ENCODE assay signal across 6 cellular contexts in genomic region chr20:22305391-22305790, GRCh38.
"Had no signal": no experiment of that assay in that cellular context is flagged by ENCODE, and none has a peak within 500 bp of the region (broad histone marks: within the 10 kb centered on the region; RNA-seq: fewer than 3 reads in every experiment).

No MANE protein-coding gene starts in this region.

- DNase-seq: H9, HCEC 1CT, HFFc6, IMR-90 had no signal

- H3K27ac Mint-ChIP-seq: GM23338, H9, HFFc6 had no signal

- H3K4me2 ChIP-seq: GM23338 had no signal

- H3K4me1 Mint-ChIP-seq: H9 had no signal

- H3K9me3 Mint-ChIP-seq: GM23338, H9 had no signal

- ATAC-seq: GM23338, K562 had no signal

- H3K4me3 ChIP-seq: GM23338, K562 had no signal

- H2AFZ ChIP-seq: GM23338 had no signal

- H3K4me3 Mint-ChIP-seq: GM23338, H9, HFFc6 had no signal
